1 cellular context compared by ENCODE assay signal in genomic region chr1:201408176-201408814, GRCh38.
TF ChIP-seq lines count a peak whose summit lies in the region.

No MANE protein-coding gene starts in this region.

TF ChIP-seq in Ishikawa, 13 proteins besides CTCF, POLR2A, EP300 and RAD21 (continued from another document):
- no peak for TF ChIP-seq USF1 (IDR thresholded peaks at IDR 0.05)
- TF ChIP-seq CREB1 (IDR thresholded peaks at IDR 0.05; ENCODE audit: low read depth), result no peak
- no peak for TF ChIP-seq EGR1 (IDR thresholded peaks at IDR 0.05)
- TF ChIP-seq NFIC (IDR thresholded peaks at IDR 0.05), result no peak
- TF ChIP-seq ZBTB7A (IDR thresholded peaks at IDR 0.05; ENCODE audit: low read depth), result no peak
- TF ChIP-seq TCF12 (IDR thresholded peaks at IDR 0.05; ENCODE audit: low read depth), result no peak
TF ChIP-seq in Ishikawa: peak in this region for 0.
